Comparison of ENCODE assay signal across 8 cellular contexts in genomic region chr19:10604460-10604980, GRCh38. TPM values are rescaled to one million over a fixed set of nuclear protein-coding genes. Genes with fewer than 3 reads are reported as not detected.
DNase-seq lines count a peak whose midpoint lies in the region; ATAC-seq and TF ChIP-seq lines count a peak whose summit lies in the region.

No MANE protein-coding gene starts in this region.

- DNase-seq in GM13976 (ENCODE audit: low spot score) (peak; percentile 60), M059J (ENCODE audit: low read depth) (peak; percentile 60), chondrocyte (ENCODE audit: low spot score) (no peak), NCI-H1105 (lab: John Stamatoyannopoulos, UW) (no peak), GDM1 (lab: John Stamatoyannopoulos, UW) (no peak), SHP77 (lab: John Stamatoyannopoulos, UW) (no peak)

- in situ Hi-C loops in GM13976 (cut with MboI; ENCODE audit: low sequenced_read_pairs, unreplicated experiment): no loop called here

- no peak for ATAC-seq in GM19455 (IDR thresholded peaks at IDR 0.05; ENCODE audit: unreplicated experiment)

- H3K36me3 Mint-ChIP-seq in chondrocyte (ENCODE audit: low read depth) (peaks cover 2% of the 10 kb centered on the region), nephron (ENCODE audit: low read depth) (no peaks in the 10 kb centered on the region)

- TF ChIP-seq CTCF in GM13976 (IDR thresholded peaks at IDR 0.05; ENCODE audit: borderline replicate concordance, control extremely low read depth, extremely low read depth, insufficient read depth, missing control alignments): no peak
- no peak for TF ChIP-seq CTCF in chondrocyte (IDR thresholded peaks at IDR 0.05)
- TF ChIP-seq CTCF in nephron (IDR thresholded peaks at IDR 0.05; ENCODE audit: unreplicated experiment in 3 of 3): no peak

- H3K9me3 Mint-ChIP-seq in chondrocyte (ENCODE audit: low read depth) (no peaks in the 10 kb centered on the region), nephron (no peaks in the 10 kb centered on the region)

- peak overlapping the region; percentile 89 for H3K4me3 Mint-ChIP-seq in chondrocyte (ENCODE audit: unreplicated experiment)
- H3K4me3 Mint-ChIP-seq in nephron: peak overlapping the region; percentile 84 to 91 (median 89)

- H3K4me1 Mint-ChIP-seq in chondrocyte (ENCODE audit: low read depth) (peaks cover 21% of the 10 kb centered on the region), nephron (peaks cover 13% of the 10 kb centered on the region)

- H3K27ac Mint-ChIP-seq in chondrocyte (ENCODE audit: unreplicated experiment) (peak overlapping the region; percentile 98), nephron (peak overlapping the region; percentile 55 to 68 (median 63))

- H3K27me3 Mint-ChIP-seq in chondrocyte (ENCODE audit: low read depth): no peaks in the 10 kb centered on the region
- peaks cover 6% of the 10 kb centered on the region for H3K27me3 Mint-ChIP-seq in nephron (ENCODE audit: low read depth)

RNA-seq across cellular contexts. Expression of gene AP1M2, which starts 17.4 kb away (rescaled TPM):
- 2.2 and 9.0 TPM in 2 replicates for total RNA-seq in M059J (2014; rRNA removed; shearing (Covaris generic))
- 0.45 TPM in 1 of 3 replicates, not detected in the others for total RNA-seq in chondrocyte

RNA-seq across cellular contexts. Expression of gene SLC44A2, which starts 20.8 kb away (rescaled TPM):
- total RNA-seq in M059J (2014; rRNA removed; shearing (Covaris generic)): 34.1 and 42.4 TPM in 2 replicates
- total RNA-seq in chondrocyte: 132 to 223 TPM (median 220 TPM) in 3 replicates

RNA-seq across cellular contexts. Expression of gene CDKN2D, which starts 35.7 kb away (rescaled TPM):
- 11.1 and 21.0 TPM in 2 replicates for total RNA-seq in M059J (2014; rRNA removed; shearing (Covaris generic))
- total RNA-seq in chondrocyte: 8.3 to 12.0 TPM (median 10.4 TPM) in 3 replicates

RNA-seq across cellular contexts. Expression of gene KRI1, which starts 38.7 kb away (rescaled TPM):
- total RNA-seq in M059J (2014; rRNA removed; shearing (Covaris generic)): 10.2 and 10.5 TPM in 2 replicates
- total RNA-seq in chondrocyte: 14.2 to 16.1 TPM (median 15.4 TPM) in 3 replicates

RNA-seq across cellular contexts. Expression of gene ILF3, which starts 49.6 kb away (rescaled TPM):
- 75.2 and 139 TPM in 2 replicates for total RNA-seq in M059J (2014; rRNA removed; shearing (Covaris generic))
- total RNA-seq in chondrocyte: 156 to 234 TPM (median 171 TPM) in 3 replicates

Comparison
In these comparisons a context has a peak if more than half of its experiments do, and no peak if none do; other contexts are left out.
1. DNase-seq: peak in GM13976 (single experiment) and M059J (single experiment); none in chondrocyte (single experiment), NCI-H1105 (single experiment), GDM1 (single experiment) and SHP77 (0 of 2).